Comparison of ENCODE assay signal across 23 cellular contexts in the genomic region with DNA sequence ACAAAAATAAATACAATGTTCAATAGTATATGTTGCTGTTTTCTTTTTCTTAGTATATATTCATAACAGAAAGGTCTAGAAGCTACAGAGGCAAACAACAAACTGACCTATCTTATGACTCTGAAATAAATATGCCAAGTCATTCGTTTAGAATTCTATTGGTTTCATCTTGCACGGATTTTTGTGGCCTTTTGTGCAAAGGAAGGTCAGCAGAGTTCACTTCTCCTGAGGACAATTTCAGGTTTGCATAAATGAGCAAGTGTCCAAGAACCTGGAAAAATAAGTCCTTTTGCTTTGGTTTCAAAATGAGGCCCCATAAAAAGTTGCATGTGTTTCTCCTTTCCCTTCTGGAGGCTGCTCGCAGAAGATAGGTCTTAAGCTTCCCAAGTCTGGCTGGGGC.
DNase-seq lines count a peak whose midpoint lies in the region; ATAC-seq and TF ChIP-seq lines count a peak whose summit lies in the region.
"Had no signal": no experiment of that assay in that cellular context is flagged by ENCODE, and none has a peak within 500 bp of the region (broad histone marks: within the 10 kb centered on the region; RNA-seq: fewer than 3 reads in every experiment).

No MANE protein-coding gene starts in this region.

- peak overlapping the region; percentile 16 for H3K9ac ChIP-seq in mesenchymal stem cell (ENCODE audit: low read length)

- BruUV-seq in MCF 10A (replicated peaks; lab: Mats Ljungman, UMichigan) = no TSS peak

- TF ChIP-seq POLR2A in breast epithelium (IDR thresholded peaks at IDR 0.05) = no peak

- peaks cover 46% of the 10 kb centered on the region for H3K36me3 Mint-ChIP-seq in MCF 10A (ENCODE audit: insufficient read depth, unreplicated experiment)
- H3K36me3 Mint-ChIP-seq in type B pancreatic cell = peaks cover 10% of the 10 kb centered on the region
- H3K36me3 Mint-ChIP-seq: stimulated activated naive B cell treated with anti-CD40 and anti-IgM and Interleukin-4, amounts not matched to agents 10 μg/mL and 1 μg/mL and 100 μg/mL, for 72 hours had no signal

- H2BK12ac ChIP-seq in mesenchymal stem cell (ENCODE audit: low read length in 2 of 2) = no peak overlapping the region

- no peak overlapping the region for H3K23ac ChIP-seq in mesenchymal stem cell (ENCODE audit: low read length in 2 of 2)

- 48% methylated on average over 3 of the region's 3 CpGs for WGBS in mesenchymal stem cell

- H3K4me3 ChIP-seq in breast epithelium (no peak overlapping the region), mesenchymal stem cell (ENCODE audit: insufficient read depth in 1 of 2, low read depth in 1 of 2, low read length in 2 of 2) (no peak overlapping the region)
- H3K4me3 ChIP-seq: GM23338, lower lobe of right lung had no signal

- H4K91ac ChIP-seq in mesenchymal stem cell (ENCODE audit: low read length) = no peak overlapping the region

- H3K27ac ChIP-seq in breast epithelium (peak overlapping the region in 1 of 2 donors; percentile 36), mesenchymal stem cell (ENCODE audit: low read length, poor library complexity, severe bottlenecking) (peak overlapping the region; percentile 75)
- H3K27ac ChIP-seq: lower lobe of right lung had no signal

- peaks cover 45% of the 10 kb centered on the region for H3K4me1 Mint-ChIP-seq in MCF 10A (ENCODE audit: insufficient read depth, unreplicated experiment)
- H3K4me1 Mint-ChIP-seq in type B pancreatic cell (ENCODE audit: unreplicated experiment) = peaks cover 15% of the 10 kb centered on the region
- H3K4me1 Mint-ChIP-seq: activated CD4-positive, alpha-beta T cell treated with anti-CD3 and anti-CD28 coated beads, Interleukin-2, amount 10 ng/mL, durations not matched to agents 7 days and 5 days; naive thymus-derived CD8-positive, alpha-beta T cell; stimulated activated naive B cell treated with anti-CD40 and anti-IgM and Interleukin-4, amounts not matched to agents 10 μg/mL and 1 μg/mL and 100 μg/mL, for 72 hours had no signal

- TF ChIP-seq CTCF in MCF 10A (IDR thresholded peaks at IDR 0.05; ENCODE audit: unreplicated experiment) = no peak
- TF ChIP-seq CTCF in breast epithelium (IDR thresholded peaks at IDR 0.05) = no peak
- no peak for TF ChIP-seq CTCF in type B pancreatic cell (conservative IDR thresholded peaks at IDR 0.05)

- peak overlapping the region; percentile 83 for H2AK5ac ChIP-seq in mesenchymal stem cell (ENCODE audit: low read length, severe bottlenecking)

- H3K14ac ChIP-seq in mesenchymal stem cell (ENCODE audit: low read length in 2 of 2) = peak overlapping the region in 1 of 2 experiments; percentile 79

- no peak overlapping the region for H2BK5ac ChIP-seq in mesenchymal stem cell (ENCODE audit: low read depth, low read length, poor library complexity, severe bottlenecking)

- intact Hi-C loops in MCF 10A (cut with micrococcal nuclease) (no loop called here), breast epithelium (cut with DNase I; ENCODE audit: low total_unique reads) (no loop called here)

- H3K4ac ChIP-seq in mesenchymal stem cell (ENCODE audit: low read depth in 1 of 2, low read length in 2 of 2) = peak overlapping the region in 1 of 2 experiments; percentile 83

- POLR2A ChIA-PET in MCF 10A (lab: Yijun Ruan, JAX) = interaction anchor here (1.5 kb wide), 1 partner anchor 8 kb away, joined by 3 read pairs; no protein-coding TSS in a partner anchor

- no peak for ATAC-seq in GM19467 (IDR thresholded peaks at IDR 0.05; ENCODE audit: unreplicated experiment)
- no peak for ATAC-seq in GM21526 (IDR thresholded peaks at IDR 0.05; ENCODE audit: low FRiP score, unreplicated experiment)
- no peak for ATAC-seq in HG03342 (IDR thresholded peaks at IDR 0.05; ENCODE audit: unreplicated experiment)
- ATAC-seq: esophagus mucosa; GM23338; lower lobe of right lung; naive thymus-derived CD8-positive, alpha-beta T cell; stimulated activated naive B cell treated with anti-CD40 and anti-IgM and Interleukin-4, amounts not matched to agents 10 μg/mL and 1 μg/mL and 100 μg/mL, for 72 hours had no signal

- H3K4me3 Mint-ChIP-seq in MCF 10A (ENCODE audit: unreplicated experiment) = no peak overlapping the region
- H3K4me3 Mint-ChIP-seq in type B pancreatic cell = no peak overlapping the region
- H3K4me3 Mint-ChIP-seq: activated CD4-positive, alpha-beta T cell treated with anti-CD3 and anti-CD28 coated beads, Interleukin-2, amount 10 ng/mL, durations not matched to agents 7 days and 5 days; GM23338; naive thymus-derived CD8-positive, alpha-beta T cell; stimulated activated naive B cell treated with anti-CD40 and anti-IgM and Interleukin-4, amounts not matched to agents 10 μg/mL and 1 μg/mL and 100 μg/mL, for 72 hours had no signal

- H3K9me3 Mint-ChIP-seq in MCF 10A (ENCODE audit: unreplicated experiment) (no peaks in the 10 kb centered on the region), type B pancreatic cell (peaks cover 14% of the 10 kb centered on the region)
- H3K9me3 Mint-ChIP-seq: activated CD4-positive, alpha-beta T cell treated with anti-CD3 and anti-CD28 coated beads, Interleukin-2, amount 10 ng/mL, durations not matched to agents 7 days and 5 days had no signal

- H3K27me3 ChIP-seq in breast epithelium = no peaks in the 10 kb centered on the region
- no peaks in the 10 kb centered on the region for H3K27me3 ChIP-seq in mesenchymal stem cell (ENCODE audit: control insufficient read depth in 1 of 2, insufficient read depth in 1 of 2, low read length in 2 of 2)

- H2BK120ac ChIP-seq in mesenchymal stem cell (ENCODE audit: low read depth, low read length) = no peak overlapping the region

- H3K79me1 ChIP-seq in mesenchymal stem cell (replicated peaks; ENCODE audit: low read length, poor library complexity, severe bottlenecking) = peaks cover 31% of the 10 kb centered on the region

- H3K27ac Mint-ChIP-seq in MCF 10A (ENCODE audit: low read depth, unreplicated experiment) = peak overlapping the region; percentile 27
- peak overlapping the region; percentile 17 for H3K27ac Mint-ChIP-seq in type B pancreatic cell
- H3K27ac Mint-ChIP-seq: activated CD4-positive, alpha-beta T cell treated with anti-CD3 and anti-CD28 coated beads, Interleukin-2, amount 10 ng/mL, durations not matched to agents 7 days and 5 days; GM23338; naive thymus-derived CD8-positive, alpha-beta T cell; progenitor cell of endocrine pancreas; stimulated activated naive B cell treated with anti-CD40 and anti-IgM and Interleukin-4, amounts not matched to agents 10 μg/mL and 1 μg/mL and 100 μg/mL, for 72 hours had no signal

- H2AFZ ChIP-seq in mesenchymal stem cell (ENCODE audit: low read depth, low read length) = no peak overlapping the region
- H2AFZ ChIP-seq: GM23338 had no signal

- no peaks in the 10 kb centered on the region for H3K4me1 ChIP-seq in breast epithelium
- H3K4me1 ChIP-seq in mesenchymal stem cell (ENCODE audit: control insufficient read depth, insufficient read depth, low read depth, low read length) = peaks cover 12% of the 10 kb centered on the region

- no peak overlapping the region for H2BK15ac ChIP-seq in mesenchymal stem cell (ENCODE audit: low read depth, poor library complexity, severe bottlenecking)

- CTCF ChIA-PET in MCF 10A (lab: Yijun Ruan, JAX) = interaction anchor here (0.6 kb wide), 1 partner anchor 1281 kb away, joined by 3 read pairs; no protein-coding TSS in a partner anchor

- no peak for DNase-seq in MCF 10A (ENCODE audit: unreplicated experiment)
- DNase-seq in breast epithelium (ENCODE audit: low spot score in 2 of 2) = no peak
- DNase-seq in amniotic epithelial cell (ENCODE audit: low read depth) = peak; percentile 73
- peak; percentile 64 for DNase-seq in mesenchymal stem cell
- DNase-seq in type B pancreatic cell (ENCODE audit: extremely low spot score, unreplicated experiment) = no peak
- DNase-seq: activated CD4-positive, alpha-beta T cell treated with anti-CD3 and anti-CD28 coated beads, Interleukin-2, amount 10 ng/mL, durations not matched to agents 7 days and 5 days; activated naive CD4-positive, alpha-beta T cell treated with Interleukin-2 at 50 U/mL for 16 hours; activated T-cell treated with anti-CD3 and anti-CD28 coated beads for 4 hours; head of caudate nucleus; KBM-7; lower lobe of right lung; naive thymus-derived CD8-positive, alpha-beta T cell; NCI-H1092 treated with DMSO at 0.1 percent for 48 hours; NCI-H748 treated with DMSO at 0.1 percent for 48 hours; OCI-M1; stimulated activated naive B cell treated with anti-CD40 and anti-IgM and Interleukin-4, amounts not matched to agents 10 μg/mL and 1 μg/mL and 100 μg/mL, for 72 hours; trophoblast cell had no signal

- H3K18ac ChIP-seq in mesenchymal stem cell (ENCODE audit: low read depth in 1 of 2, low read length in 2 of 2) = peak overlapping the region; percentile 65 to 90

- H3K27me3 Mint-ChIP-seq in MCF 10A (ENCODE audit: insufficient read depth, unreplicated experiment) = no peaks in the 10 kb centered on the region
- no peaks in the 10 kb centered on the region for H3K27me3 Mint-ChIP-seq in type B pancreatic cell
- H3K27me3 Mint-ChIP-seq: activated CD4-positive, alpha-beta T cell treated with anti-CD3 and anti-CD28 coated beads, Interleukin-2, amount 10 ng/mL, durations not matched to agents 7 days and 5 days; progenitor cell of endocrine pancreas had no signal

- H3K36me3 ChIP-seq in breast epithelium (no peaks in the 10 kb centered on the region), mesenchymal stem cell (ENCODE audit: control insufficient read depth in 1 of 2, insufficient read depth in 2 of 2, low read depth in 1 of 2, low read length in 2 of 2) (peaks cover 0 to 10% of the 10 kb centered on the region in 2 experiments)
- H3K36me3 ChIP-seq: lower lobe of right lung had no signal

- H3K4me2 ChIP-seq in mesenchymal stem cell (ENCODE audit: low read length, poor library complexity, severe bottlenecking) = no peak overlapping the region
- H3K4me2 ChIP-seq: GM23338 had no signal

- H3K9me3 ChIP-seq in breast epithelium (no peaks in the 10 kb centered on the region), mesenchymal stem cell (ENCODE audit: control insufficient read depth, low read length) (no peaks in the 10 kb centered on the region)
- H3K9me3 ChIP-seq: lower lobe of right lung had no signal

- peak overlapping the region; percentile 47 for H4K8ac ChIP-seq in mesenchymal stem cell (ENCODE audit: low read length)

Comparison
In these comparisons a context has a peak if more than half of its experiments do, and no peak if none do; other contexts are left out.
1. DNase-seq: peak in amniotic epithelial cell (single experiment) and mesenchymal stem cell (single experiment); none in MCF 10A (single experiment), breast epithelium (0 of 2) and type B pancreatic cell (single experiment).